In genomic region chr2:216107760-216108159, GRCh38 we compare ENCODE assay signal across 14 cellular contexts. TPM values are rescaled to one million over a fixed set of nuclear protein-coding genes. Genes with fewer than 3 reads are reported as not detected.
DNase-seq lines count a peak whose midpoint lies in the region; ATAC-seq, FAIRE-seq and TF ChIP-seq lines count a peak whose summit lies in the region.
"Had no signal": no experiment of that assay in that cellular context is flagged by ENCODE, and none has a peak within 500 bp of the region (broad histone marks: within the 10 kb centered on the region; RNA-seq: fewer than 3 reads in every experiment).

No MANE protein-coding gene starts in this region.

- intact Hi-C loops in MCF 10A (cut with micrococcal nuclease): loop anchor here (2.0 to 10.0 kb wide), 2 partner anchors 27 to 73 kb away; partner anchors contain the start of genes PECR and TMEM169
- intact Hi-C loops in breast epithelium (cut with DNase I; ENCODE audit: low total_unique reads): loop anchor here (10.0 kb wide), 1 partner anchor 557 kb away; no protein-coding TSS in a partner anchor
- intact Hi-C loops in HepG2 (cut with micrococcal nuclease; ENCODE audit: unreplicated experiment): no loop called here

- peak overlapping the region; percentile 93 for H3K9ac ChIP-seq in HepG2 (ENCODE audit: insufficient read depth, low read depth, low read length)

- 29% methylated on average over 13 of the region's 13 CpGs for WGBS in HepG2 (ENCODE audit: low lambda C conversion rate)

- BruUV-seq in MCF 10A (replicated peaks; lab: Mats Ljungman, UMichigan) (no TSS peak), HepG2 (replicated peaks; lab: Mats Ljungman, UMichigan) (no TSS peak)

- CTCF ChIA-PET in MCF 10A (lab: Yijun Ruan, JAX): interaction anchor here (0.6 kb wide), 2 partner anchors 51 to 1329 kb away, joined by 3 read pairs; no protein-coding TSS in a partner anchor
- CTCF ChIA-PET in HepG2 (lab: Yijun Ruan, JAX; ENCODE audit: low intra/inter-chr PET ratio, low total read pairs): no interaction called here

- H3K4me1 ChIP-seq in breast epithelium: peaks cover 0 to 14% of the 10 kb centered on the region in 2 donors
- peaks cover 56% of the 10 kb centered on the region for H3K4me1 ChIP-seq in HepG2 (ENCODE audit: insufficient read depth, low read length)

- POLR2A ChIA-PET in MCF 10A (lab: Yijun Ruan, JAX) (interaction anchor here (0.7 to 3.6 kb wide), 4 partner anchors 18 to 390 kb away, joined by 3 to 37 read pairs (median 15); partner anchors contain the start of genes PECR, RPL37A and TMEM169), HepG2 (lab: Yijun Ruan, JAX) (interaction anchor here (0.8 to 6.9 kb wide), 9 partner anchors 15 to 92 kb away, joined by 3 to 131 read pairs (median 7); partner anchors contain the start of genes PECR and TMEM169)

- no peaks in the 10 kb centered on the region for H3K27me3 ChIP-seq in breast epithelium
- no peaks in the 10 kb centered on the region for H3K27me3 ChIP-seq in brain microvascular endothelial cell (replicated peaks)
- H3K27me3 ChIP-seq in HepG2 (ENCODE audit: control insufficient read depth in 1 of 2, insufficient read depth in 2 of 2, low read length in 2 of 2): no peaks in the 10 kb centered on the region; a peak in 1 of 5 replicates
- H3K27me3 ChIP-seq: right atrium auricular region had no signal

- ATAC-seq in HepG2 (peak; percentile 60), GM21529 (IDR thresholded peaks at IDR 0.05; ENCODE audit: unreplicated experiment) (no peak)
- ATAC-seq: esophagus mucosa, left colon had no signal

- no peak for DNase-seq in MCF 10A (ENCODE audit: unreplicated experiment)
- DNase-seq in breast epithelium (ENCODE audit: low spot score in 2 of 2): no peak
- no peak for DNase-seq in brain microvascular endothelial cell
- peak; percentile 39 for DNase-seq in HepG2 (ENCODE audit: low spot score)
- DNase-seq in type B pancreatic cell (ENCODE audit: extremely low spot score, unreplicated experiment): no peak
- DNase-seq in GOT3 (lab: John Stamatoyannopoulos, UW): no peak
- DNase-seq in activated gamma-delta T cell treated with Interleukin-2 at 50 U/mL for 16 hours: no peak
- DNase-seq: activated CD4-positive, alpha-beta T cell treated with anti-CD3 and anti-CD28 coated beads for 1 hour; left colon; NCI-H446 treated with DMSO at 0.1 percent for 48 hours had no signal

- H3K79me2 ChIP-seq in HepG2 (ENCODE audit: insufficient read depth, low read length): peaks cover 35% of the 10 kb centered on the region

- no peak for TF ChIP-seq CTCF in MCF 10A (IDR thresholded peaks at IDR 0.05; ENCODE audit: unreplicated experiment)
- TF ChIP-seq CTCF in breast epithelium (IDR thresholded peaks at IDR 0.05): no peak
- TF ChIP-seq CTCF in brain microvascular endothelial cell (IDR thresholded peaks at IDR 0.05; ENCODE audit: low read depth, low read length, missing control alignments): no peak
- TF ChIP-seq CTCF in HepG2 (CRISPR knock-in tag; IDR thresholded peaks at IDR 0.05): no peak
- TF ChIP-seq CTCF in type B pancreatic cell (conservative IDR thresholded peaks at IDR 0.05): no peak

- H3K36me3 Mint-ChIP-seq in MCF 10A (ENCODE audit: insufficient read depth, unreplicated experiment): peaks cover 32% of the 10 kb centered on the region
- peaks cover 17% of the 10 kb centered on the region for H3K36me3 Mint-ChIP-seq in type B pancreatic cell

- H3K9me3 ChIP-seq in breast epithelium (no peaks in the 10 kb centered on the region), HepG2 (ENCODE audit: low read length) (no peaks in the 10 kb centered on the region)
- H3K9me3 ChIP-seq: right atrium auricular region had no signal

- H3K4me3 ChIP-seq in breast epithelium: peak overlapping the region in 1 of 3 donors; percentile 26
- H3K4me3 ChIP-seq in brain microvascular endothelial cell (ENCODE audit: low read depth, low read length): peak overlapping the region; percentile 7
- peak overlapping the region; percentile 37 to 98 (median 66) for H3K4me3 ChIP-seq in HepG2 (replicated peaks in 1 of 3; ENCODE audit: insufficient read depth in 1 of 3, low read depth in 2 of 3, low read length in 3 of 3)

- H3K27me3 Mint-ChIP-seq in MCF 10A (ENCODE audit: insufficient read depth, unreplicated experiment): no peaks in the 10 kb centered on the region
- no peaks in the 10 kb centered on the region for H3K27me3 Mint-ChIP-seq in type B pancreatic cell

- H3K27ac ChIP-seq in breast epithelium: peak overlapping the region in 1 of 2 donors; percentile 45
- H3K27ac ChIP-seq in brain microvascular endothelial cell: no peak overlapping the region
- H3K27ac ChIP-seq in HepG2 (ENCODE audit: extremely low read length, insufficient read depth, low read length): peak overlapping the region; percentile 69

- H3K36me3 ChIP-seq in breast epithelium (no peaks in the 10 kb centered on the region), brain microvascular endothelial cell (replicated peaks) (peaks cover 12% of the 10 kb centered on the region), HepG2 (replicated peaks in 1 of 2; ENCODE audit: control insufficient read depth in 1 of 2, insufficient read depth in 2 of 2, low read length in 2 of 2) (peaks cover 0 to 19% of the 10 kb centered on the region in 2 experiments; a peak in 4 of 5 replicates)

- H3K4me2 ChIP-seq in HepG2 (ENCODE audit: low read depth, low read length): peak overlapping the region; percentile 93

- H3K9me3 Mint-ChIP-seq in MCF 10A (ENCODE audit: unreplicated experiment) (no peaks in the 10 kb centered on the region), type B pancreatic cell (no peaks in the 10 kb centered on the region)

- peak overlapping the region; percentile 35 for H3K27ac Mint-ChIP-seq in MCF 10A (ENCODE audit: low read depth, unreplicated experiment)
- peak overlapping the region; percentile 99 for H3K27ac Mint-ChIP-seq in type B pancreatic cell

- no peaks in the 10 kb centered on the region for H4K20me1 ChIP-seq in HepG2 (ENCODE audit: insufficient read depth, low read length)

- TF ChIP-seq POLR2A in breast epithelium (IDR thresholded peaks at IDR 0.05) (no peak), HepG2 (IDR thresholded peaks at IDR 0.05; ENCODE audit: insufficient read depth in 1 of 2, low read depth in 2 of 2, low read length in 2 of 2) (0 out of 4 replicates have a peak, but pooled peaks have one; percentile 2 to 32)

- FAIRE-seq in HepG2 (lab: Jason Lieb, UNC): no peak
- FAIRE-seq: G401.6 had no signal

- TF ChIP-seq EP300 in HepG2 (IDR thresholded peaks at IDR 0.05; ENCODE audit: low read depth in 2 of 2, low read length in 2 of 2) (no peak), HepG2 (CRISPR knock-in tag; IDR thresholded peaks at IDR 0.05; ENCODE audit: borderline replicate concordance) (no peak)

- in situ Hi-C loops in brain microvascular endothelial cell (cut with HindIII; ENCODE audit: low pct_ligation_motif_present, low sequenced_read_pairs): no loop called here
- in situ Hi-C loops in HepG2 (cut with HindIII; ENCODE audit: extremely low pct_ligation_motif_present, low pct_unique_long_range_greater_than_20kb): no loop called here

- H3K4me1 Mint-ChIP-seq in MCF 10A (ENCODE audit: insufficient read depth, unreplicated experiment): peaks cover 13% of the 10 kb centered on the region
- peaks cover 39% of the 10 kb centered on the region for H3K4me1 Mint-ChIP-seq in type B pancreatic cell (ENCODE audit: unreplicated experiment)

- H2AFZ ChIP-seq in HepG2 (ENCODE audit: low read length): peak overlapping the region; percentile 99

- H3K4me3 Mint-ChIP-seq in MCF 10A (ENCODE audit: unreplicated experiment) (peak overlapping the region; percentile 100), type B pancreatic cell (peak overlapping the region; percentile 100)

- TF ChIP-seq RAD21 in HepG2 (CRISPR knock-in tag; IDR thresholded peaks at IDR 0.05): no peak

RNA-seq across cellular contexts. Expression of gene XRCC5, which starts 1.4 kb away (rescaled TPM):
- total RNA-seq in MCF 10A (2022) (159 and 198 TPM in 2 replicates), breast epithelium (100 to 1,000 TPM; 134 to 227 (median 188) TPM), HepG2 (2016; rRNA removed; fragmentation: Illumina TruSeq; extraction: Trizol) (454 and 733 TPM in 2 replicates), type B pancreatic cell (ENCODE audit: low replicate concordance) (266 and 349 TPM in 2 replicates)
- 40.2 and 45.7 TPM in 2 replicates for total RNA-seq in HepG2 (2016; cell fraction: cytosol; rRNA removed; fragmentation: Illumina TruSeq; extraction: Trizol; ENCODE audit: low read depth)
- 445 and 739 TPM in 2 replicates for total RNA-seq in HepG2 (2016; cell fraction: insoluble cytoplasmic fraction; rRNA removed; fragmentation: Illumina TruSeq; extraction: Trizol)
- 92.3 and 106 TPM in 2 replicates for total RNA-seq in HepG2 (2016; cell fraction: membrane; rRNA removed; fragmentation: Illumina TruSeq; extraction: Trizol)
- total RNA-seq in HepG2 (2016; cell fraction: nucleus; rRNA removed; fragmentation: Illumina TruSeq; extraction: Trizol): 346 and 369 TPM in 2 replicates
- polyA plus RNA-seq in HepG2 (2011; rRNA removed): 215 and 264 TPM in 2 replicates
- 129 and 152 TPM in 2 replicates for polyA plus RNA-seq in HepG2 (2011; cell fraction: cytosol; rRNA removed)
- polyA plus RNA-seq in HepG2 (2011; cell fraction: nucleus; rRNA removed): 61.2 and 69.5 TPM in 2 replicates
- polyA plus RNA-seq in HepG2 (2012): 143 and 176 TPM in 2 replicates
- polyA plus RNA-seq in HepG2 (2016; cell fraction: cytosol; fragmentation: Illumina TruSeq; extraction: Trizol; ENCODE audit: low read depth): 21.5 and 24.7 TPM in 2 replicates
- 503 and 513 TPM in 2 replicates for polyA plus RNA-seq in HepG2 (2016; cell fraction: insoluble cytoplasmic fraction; fragmentation: Illumina TruSeq; extraction: Trizol; ENCODE audit: low read depth)
- polyA plus RNA-seq in HepG2 (2016; cell fraction: membrane; fragmentation: Illumina TruSeq; extraction: Trizol; ENCODE audit: low read depth): 41.2 and 52.0 TPM in 2 replicates
- polyA plus RNA-seq in HepG2 (2016; cell fraction: nucleus; fragmentation: Illumina TruSeq; extraction: Trizol; ENCODE audit: insufficient read depth, low read depth): 228 and 232 TPM in 2 replicates
- 569 and 652 TPM in 2 replicates for polyA minus RNA-seq in HepG2 (2011; rRNA and poly(A)+ RNA removed; ENCODE audit: low replicate concordance)
- polyA minus RNA-seq in HepG2 (2011; cell fraction: cytosol; rRNA and poly(A)+ RNA removed): 159 and 172 TPM in 2 replicates
- polyA minus RNA-seq in HepG2 (2011; cell fraction: nucleus; rRNA and poly(A)+ RNA removed): 290 and 331 TPM in 2 replicates

RNA-seq across cellular contexts. Expression of gene TMEM169, which starts 26.0 kb away (rescaled TPM):
- total RNA-seq in MCF 10A (2022) (0.25 and 0.35 TPM in 2 replicates), breast epithelium (1 to 10 TPM in 1 of 3 donors, under 1 TPM in 1, not detected in 1; 0.29 to 1.3 TPM), HepG2 (2016; rRNA removed; fragmentation: Illumina TruSeq; extraction: Trizol) (4.3 and 4.5 TPM in 2 replicates), type B pancreatic cell (ENCODE audit: low replicate concordance) (2.1 and 5.1 TPM in 2 replicates)
- total RNA-seq in HepG2 (2016; cell fraction: cytosol; rRNA removed; fragmentation: Illumina TruSeq; extraction: Trizol; ENCODE audit: low read depth): 1.1 and 1.2 TPM in 2 replicates
- 4.0 and 5.3 TPM in 2 replicates for total RNA-seq in HepG2 (2016; cell fraction: insoluble cytoplasmic fraction; rRNA removed; fragmentation: Illumina TruSeq; extraction: Trizol)
- total RNA-seq in HepG2 (2016; cell fraction: membrane; rRNA removed; fragmentation: Illumina TruSeq; extraction: Trizol): 3.7 and 4.4 TPM in 2 replicates
- total RNA-seq in HepG2 (2016; cell fraction: nucleus; rRNA removed; fragmentation: Illumina TruSeq; extraction: Trizol): 3.6 TPM in 2 replicates
- polyA plus RNA-seq in HepG2 (2011; rRNA removed): 1.5 and 2.1 TPM in 2 replicates
- polyA plus RNA-seq in HepG2 (2011; cell fraction: cytosol; rRNA removed): 1.5 and 2.6 TPM in 2 replicates
- polyA plus RNA-seq in HepG2 (2011; cell fraction: nucleus; rRNA removed): 0.71 and 0.80 TPM in 2 replicates
- 5.4 and 6.9 TPM in 2 replicates for polyA plus RNA-seq in HepG2 (2012)
- polyA plus RNA-seq in HepG2 (2016; cell fraction: cytosol; fragmentation: Illumina TruSeq; extraction: Trizol; ENCODE audit: low read depth): 0.60 and 0.85 TPM in 2 replicates
- 2.9 and 4.2 TPM in 2 replicates for polyA plus RNA-seq in HepG2 (2016; cell fraction: insoluble cytoplasmic fraction; fragmentation: Illumina TruSeq; extraction: Trizol; ENCODE audit: low read depth)
- 1.7 and 1.8 TPM in 2 replicates for polyA plus RNA-seq in HepG2 (2016; cell fraction: membrane; fragmentation: Illumina TruSeq; extraction: Trizol; ENCODE audit: low read depth)
- polyA plus RNA-seq in HepG2 (2016; cell fraction: nucleus; fragmentation: Illumina TruSeq; extraction: Trizol; ENCODE audit: insufficient read depth, low read depth): 5.0 and 6.2 TPM in 2 replicates
- polyA minus RNA-seq in HepG2 (2011; rRNA and poly(A)+ RNA removed; ENCODE audit: low replicate concordance): 6.2 TPM in 1 of 2 replicates, not detected in the other
- 2.0 and 2.7 TPM in 2 replicates for polyA minus RNA-seq in HepG2 (2011; cell fraction: cytosol; rRNA and poly(A)+ RNA removed)
- polyA minus RNA-seq in HepG2 (2011; cell fraction: nucleus; rRNA and poly(A)+ RNA removed): 1.4 and 2.6 TPM in 2 replicates

RNA-seq across cellular contexts. Expression of gene PECR, which starts 26.2 kb away (rescaled TPM):
- total RNA-seq in MCF 10A (2022) (8.3 and 20.0 TPM in 2 replicates), breast epithelium (10 to 100 TPM in 2 of 3 donors, 1 to 10 TPM in 1; 6.3 to 62.7 (median 10.2) TPM), HepG2 (2016; rRNA removed; fragmentation: Illumina TruSeq; extraction: Trizol) (151 and 181 TPM in 2 replicates), type B pancreatic cell (ENCODE audit: low replicate concordance) (13.9 and 19.0 TPM in 2 replicates)
- total RNA-seq in HepG2 (2016; cell fraction: cytosol; rRNA removed; fragmentation: Illumina TruSeq; extraction: Trizol; ENCODE audit: low read depth): 20.8 and 20.9 TPM in 2 replicates
- 143 and 194 TPM in 2 replicates for total RNA-seq in HepG2 (2016; cell fraction: insoluble cytoplasmic fraction; rRNA removed; fragmentation: Illumina TruSeq; extraction: Trizol)
- total RNA-seq in HepG2 (2016; cell fraction: membrane; rRNA removed; fragmentation: Illumina TruSeq; extraction: Trizol): 32.3 and 33.6 TPM in 2 replicates
- 129 and 136 TPM in 2 replicates for total RNA-seq in HepG2 (2016; cell fraction: nucleus; rRNA removed; fragmentation: Illumina TruSeq; extraction: Trizol)
- polyA plus RNA-seq in HepG2 (2011; rRNA removed): 153 and 175 TPM in 2 replicates
- 103 and 140 TPM in 2 replicates for polyA plus RNA-seq in HepG2 (2011; cell fraction: cytosol; rRNA removed)
- polyA plus RNA-seq in HepG2 (2011; cell fraction: nucleus; rRNA removed): 97.8 and 111 TPM in 2 replicates
- 154 and 170 TPM in 2 replicates for polyA plus RNA-seq in HepG2 (2012)
- polyA plus RNA-seq in HepG2 (2016; cell fraction: cytosol; fragmentation: Illumina TruSeq; extraction: Trizol; ENCODE audit: low read depth): 10.8 and 11.0 TPM in 2 replicates
- polyA plus RNA-seq in HepG2 (2016; cell fraction: insoluble cytoplasmic fraction; fragmentation: Illumina TruSeq; extraction: Trizol; ENCODE audit: low read depth): 162 and 177 TPM in 2 replicates
- 19.7 and 20.5 TPM in 2 replicates for polyA plus RNA-seq in HepG2 (2016; cell fraction: membrane; fragmentation: Illumina TruSeq; extraction: Trizol; ENCODE audit: low read depth)
- polyA plus RNA-seq in HepG2 (2016; cell fraction: nucleus; fragmentation: Illumina TruSeq; extraction: Trizol; ENCODE audit: insufficient read depth, low read depth): 75.4 and 82.9 TPM in 2 replicates
- polyA minus RNA-seq in HepG2 (2011; rRNA and poly(A)+ RNA removed; ENCODE audit: low replicate concordance): 5.0 and 112 TPM in 2 replicates
- polyA minus RNA-seq in HepG2 (2011; cell fraction: cytosol; rRNA and poly(A)+ RNA removed): 52.5 and 73.0 TPM in 2 replicates
- 221 and 291 TPM in 2 replicates for polyA minus RNA-seq in HepG2 (2011; cell fraction: nucleus; rRNA and poly(A)+ RNA removed)
